ENCODE assay signal across 1 cellular context in genomic region chr13:67231481-67231940, GRCh38.
TF ChIP-seq lines count a peak whose summit lies in the region.

No MANE protein-coding gene starts in this region.

TF ChIP-seq in WTC11, 78 proteins besides CTCF, POLR2A, EP300 and RAD21 (continued from another document):
- TF ChIP-seq, protein P1, sequence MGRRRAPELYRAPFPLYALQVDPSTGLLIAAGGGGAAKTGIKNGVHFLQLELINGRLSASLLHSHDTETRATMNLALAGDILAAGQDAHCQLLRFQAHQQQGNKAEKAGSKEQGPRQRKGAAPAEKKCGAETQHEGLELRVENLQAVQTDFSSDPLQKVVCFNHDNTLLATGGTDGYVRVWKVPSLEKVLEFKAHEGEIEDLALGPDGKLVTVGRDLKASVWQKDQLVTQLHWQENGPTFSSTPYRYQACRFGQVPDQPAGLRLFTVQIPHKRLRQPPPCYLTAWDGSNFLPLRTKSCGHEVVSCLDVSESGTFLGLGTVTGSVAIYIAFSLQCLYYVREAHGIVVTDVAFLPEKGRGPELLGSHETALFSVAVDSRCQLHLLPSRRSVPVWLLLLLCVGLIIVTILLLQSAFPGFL (CRISPR knock-in tag; IDR thresholded peaks at IDR 0.05; ENCODE audit: borderline replicate concordance), result no peak
- TF ChIP-seq HMGXB4 (CRISPR knock-in tag; IDR thresholded peaks at IDR 0.05) (no peak), FOXJ3 (CRISPR knock-in tag; IDR thresholded peaks at IDR 0.05; ENCODE audit: borderline replicate concordance) (no peak), ZNF532 (CRISPR knock-in tag; IDR thresholded peaks at IDR 0.05; ENCODE audit: borderline replicate concordance) (no peak), ATF1 (CRISPR knock-in tag; IDR thresholded peaks at IDR 0.05) (no peak), TP53 (CRISPR knock-in tag; IDR thresholded peaks at IDR 0.05) (no peak), ZNF512 (CRISPR knock-in tag; IDR thresholded peaks at IDR 0.05; ENCODE audit: borderline replicate concordance) (no peak), ZNF219 (CRISPR knock-in tag; IDR thresholded peaks at IDR 0.05; ENCODE audit: borderline replicate concordance) (no peak)
- TF ChIP-seq, protein P2, sequence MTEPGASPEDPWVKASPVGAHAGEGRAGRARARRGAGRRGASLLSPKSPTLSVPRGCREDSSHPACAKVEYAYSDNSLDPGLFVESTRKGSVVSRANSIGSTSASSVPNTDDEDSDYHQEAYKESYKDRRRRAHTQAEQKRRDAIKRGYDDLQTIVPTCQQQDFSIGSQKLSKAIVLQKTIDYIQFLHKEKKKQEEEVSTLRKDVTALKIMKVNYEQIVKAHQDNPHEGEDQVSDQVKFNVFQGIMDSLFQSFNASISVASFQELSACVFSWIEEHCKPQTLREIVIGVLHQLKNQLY (CRISPR knock-in tag; IDR thresholded peaks at IDR 0.05), result no peak
TF ChIP-seq in WTC11: peak in this region for 0.
